In the genomic region with DNA sequence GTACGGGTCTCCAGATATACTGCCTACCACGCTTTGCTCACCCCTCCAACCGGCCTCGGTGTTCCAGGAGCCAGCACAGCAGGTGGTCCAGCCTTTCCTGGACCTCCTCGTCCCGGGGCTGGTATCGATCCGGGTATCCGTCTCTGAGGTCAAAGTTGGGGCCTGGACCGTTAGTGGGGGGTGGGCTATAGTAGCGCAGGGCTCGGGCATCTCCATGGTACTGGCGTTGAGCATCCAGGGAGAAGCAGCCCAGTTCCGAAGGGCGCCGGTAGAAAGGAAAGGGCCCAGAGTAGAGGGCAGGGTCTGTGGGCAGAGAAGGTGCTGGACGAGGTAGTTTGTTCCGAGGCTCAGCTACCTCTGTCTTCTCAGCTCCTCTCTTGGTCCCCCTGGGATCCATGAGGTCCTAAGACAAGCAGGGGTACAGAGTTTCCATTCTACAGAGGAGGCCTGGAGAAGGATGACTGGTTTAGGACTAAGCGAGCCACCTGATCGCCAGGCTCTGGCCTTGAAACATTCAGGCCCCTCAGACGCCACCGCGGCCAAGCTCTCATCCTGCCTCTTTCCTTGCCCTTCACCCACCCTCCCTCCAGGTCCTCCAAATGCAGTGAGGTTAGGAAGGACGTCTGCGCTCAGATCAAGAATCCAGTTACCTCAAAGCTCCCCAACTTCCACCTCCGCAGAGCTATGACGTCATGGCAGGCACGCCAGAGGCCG, we compare ENCODE assay signal across 1 cellular context.
TF ChIP-seq lines count a peak whose summit lies in the region.

No MANE protein-coding gene starts in this region.

TF ChIP-seq in endothelial cell of umbilical vein, 7 proteins besides CTCF, POLR2A, EP300 and RAD21:
- peak; percentile 80 for TF ChIP-seq JUN (IDR thresholded peaks at IDR 0.05; ENCODE audit: borderline replicate concordance, insufficient read depth, insufficient read length, low read depth)
- TF ChIP-seq GATA2 (IDR thresholded peaks at IDR 0.05; ENCODE audit: insufficient read depth, insufficient read length, low read depth, low read length), result no peak
- TF ChIP-seq FOS (IDR thresholded peaks at IDR 0.05; ENCODE audit: borderline replicate concordance, insufficient read depth, low read length), result no peak
- TF ChIP-seq MYC (IDR thresholded peaks at IDR 0.05; ENCODE audit: low read depth, low read length), result no peak
- TF ChIP-seq EZH2 (IDR thresholded peaks at IDR 0.05; ENCODE audit: borderline replicate concordance, low read depth, low read length, severe bottlenecking), result no peak
- TF ChIP-seq, protein P1, sequence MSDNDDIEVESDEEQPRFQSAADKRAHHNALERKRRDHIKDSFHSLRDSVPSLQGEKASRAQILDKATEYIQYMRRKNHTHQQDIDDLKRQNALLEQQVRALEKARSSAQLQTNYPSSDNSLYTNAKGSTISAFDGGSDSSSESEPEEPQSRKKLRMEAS (IDR thresholded peaks at IDR 0.05; ENCODE audit: insufficient read depth, insufficient read length), result no peak
- peak; percentile 32 for TF ChIP-seq POLR2AphosphoS5 (IDR thresholded peaks at IDR 0.05; ENCODE audit: insufficient read depth, low read depth, low read length)
